17 cellular contexts compared by ENCODE assay signal in genomic region chr11:961921-962320, GRCh38. TPM values are rescaled to one million over a fixed set of nuclear protein-coding genes. Genes with fewer than 3 reads are reported as not detected.
DNase-seq lines count a peak whose midpoint lies in the region; ATAC-seq and TF ChIP-seq lines count a peak whose summit lies in the region.
"Had no signal": no experiment of that assay in that cellular context is flagged by ENCODE, and none has a peak within 500 bp of the region (broad histone marks: within the 10 kb centered on the region; RNA-seq: fewer than 3 reads in every experiment).

No MANE protein-coding gene starts in this region.

- no peak overlapping the region for H3K4me3 Mint-ChIP-seq in activated naive CD4-positive, alpha-beta T cell treated with anti-CD3 and anti-CD28 coated beads, Interleukin-2, amount 10 ng/mL, durations not matched to agents 7 days and 5 days
- no peak overlapping the region for H3K4me3 Mint-ChIP-seq in glutamatergic neuron (ENCODE audit: unreplicated experiment)

- TF ChIP-seq CTCF in glutamatergic neuron (IDR thresholded peaks at IDR 0.05; ENCODE audit: partially characterized antibody, unreplicated experiment), result no peak
- no peak for TF ChIP-seq CTCF in gastrocnemius medialis (IDR thresholded peaks at IDR 0.05 in 4 of 5, conservative IDR thresholded peaks at IDR 0.05 in 1 of 5)

- H3K4me3 ChIP-seq in Jurkat, Clone E6-1 (ENCODE audit: low read length), result no peak overlapping the region
- no peak overlapping the region for H3K4me3 ChIP-seq in gastrocnemius medialis

- peaks cover 6% of the 10 kb centered on the region for H3K9me3 Mint-ChIP-seq in activated naive CD4-positive, alpha-beta T cell treated with anti-CD3 and anti-CD28 coated beads, Interleukin-2, amount 10 ng/mL, durations not matched to agents 7 days and 5 days
- H3K9me3 Mint-ChIP-seq in activated naive CD4-positive, alpha-beta T cell treated with anti-CD3 and anti-CD28 coated beads, Interleukin-2, amount 50 U/mL, for 72 hours, result peaks cover 0 to 5% of the 10 kb centered on the region in 2 donors
- peaks cover 12% of the 10 kb centered on the region for H3K9me3 Mint-ChIP-seq in glutamatergic neuron (ENCODE audit: unreplicated experiment)

- H3K4me1 Mint-ChIP-seq in activated naive CD4-positive, alpha-beta T cell treated with anti-CD3 and anti-CD28 coated beads, Interleukin-2, amount 10 ng/mL, durations not matched to agents 7 days and 5 days, result peaks cover 9% of the 10 kb centered on the region
- H3K4me1 Mint-ChIP-seq in glutamatergic neuron (ENCODE audit: low read depth, unreplicated experiment), result peaks cover 23% of the 10 kb centered on the region
- H3K4me1 Mint-ChIP-seq: CD14-positive monocyte had no signal

- no peaks in the 10 kb centered on the region for H3K9me3 ChIP-seq in gastrocnemius medialis
- H3K9me3 ChIP-seq: Caco-2 had no signal

- H3K36me3 Mint-ChIP-seq in activated naive CD4-positive, alpha-beta T cell treated with anti-CD3 and anti-CD28 coated beads, Interleukin-2, amount 10 ng/mL, durations not matched to agents 7 days and 5 days, result peaks cover 29% of the 10 kb centered on the region
- H3K36me3 Mint-ChIP-seq in activated naive CD4-positive, alpha-beta T cell treated with anti-CD3 and anti-CD28 coated beads, Interleukin-2, amount 50 U/mL, for 72 hours, result peaks cover 0 to 13% of the 10 kb centered on the region in 2 donors
- H3K36me3 Mint-ChIP-seq in glutamatergic neuron (ENCODE audit: unreplicated experiment), result peaks cover 21% of the 10 kb centered on the region

- H3K27me3 ChIP-seq in gastrocnemius medialis, result no peaks in the 10 kb centered on the region

- intact Hi-C loops in gastrocnemius medialis (cut with DNase I; ENCODE audit: low total_unique reads), result no loop called here

- peaks cover 0 to 3% of the 10 kb centered on the region in 2 donors for H3K4me1 ChIP-seq in gastrocnemius medialis

- H3K27me3 Mint-ChIP-seq in activated naive CD4-positive, alpha-beta T cell treated with anti-CD3 and anti-CD28 coated beads, Interleukin-2, amount 10 ng/mL, durations not matched to agents 7 days and 5 days, result no peaks in the 10 kb centered on the region
- peaks cover 5% of the 10 kb centered on the region for H3K27me3 Mint-ChIP-seq in glutamatergic neuron (ENCODE audit: unreplicated experiment)

- H3K27ac ChIP-seq in gastrocnemius medialis, result no peak overlapping the region

- CTCF ChIA-PET in activated naive CD4-positive, alpha-beta T cell treated with anti-CD3 and anti-CD28 coated beads, Interleukin-2, amount 10 ng/mL, durations not matched to agents 7 days and 5 days (lab: Charles Lee), result no interaction called here

- TF ChIP-seq POLR2A in gastrocnemius medialis (IDR thresholded peaks at IDR 0.05), result no peak

- peak overlapping the region; percentile 65 for H3K27ac Mint-ChIP-seq in activated naive CD4-positive, alpha-beta T cell treated with anti-CD3 and anti-CD28 coated beads, Interleukin-2, amount 10 ng/mL, durations not matched to agents 7 days and 5 days
- H3K27ac Mint-ChIP-seq in activated naive CD4-positive, alpha-beta T cell treated with anti-CD3 and anti-CD28 coated beads, Interleukin-2, amount 50 U/mL, for 72 hours, result peak overlapping the region in 1 of 2 donors; percentile 33
- H3K27ac Mint-ChIP-seq in glutamatergic neuron (ENCODE audit: unreplicated experiment), result peak overlapping the region; percentile 43

- in situ Hi-C loops in gastrocnemius medialis (cut with MboI; ENCODE audit: low sequenced_read_pairs in 4 of 4), result no loop called here

- no peak for ATAC-seq in activated naive CD4-positive, alpha-beta T cell treated with anti-CD3 and anti-CD28 coated beads, Interleukin-2, amount 50 U/mL, for 72 hours
- ATAC-seq in gastrocnemius medialis (no peak), HG03025 (IDR thresholded peaks at IDR 0.05; ENCODE audit: low FRiP score, unreplicated experiment) (no peak)

- DNase-seq in activated naive CD4-positive, alpha-beta T cell treated with anti-CD3 and anti-CD28 coated beads, Interleukin-2, amount 10 ng/mL, durations not matched to agents 7 days and 5 days, result no peak
- no peak for DNase-seq in activated naive CD4-positive, alpha-beta T cell treated with anti-CD3 and anti-CD28 coated beads, Interleukin-2, amount 50 U/mL, for 72 hours (ENCODE audit: low spot score in 2 of 2)
- peak; percentile 49 for DNase-seq in Jurkat, Clone E6-1 (ENCODE audit: low read depth, low spot score)
- DNase-seq in glutamatergic neuron (no peak), HK-2 (ENCODE audit: unreplicated experiment) (no peak), gastrocnemius medialis (no peak)
- DNase-seq: Caco-2; DMS153; EL; NCI-H1417; NCI-H1930; NCI-H2171 treated with DMSO at 0.1 percent for 48 hours; NCI-H446 treated with DMSO at 0.1 percent for 48 hours; NK-92 treated with Interleukin-12 subunit alpha and Interleukin-12 subunit beta, amount 100 ng/mL, for 24 hours; SHP77 treated with DMSO at 0.1 percent for 48 hours had no signal

- peaks cover 0 to 36% of the 10 kb centered on the region in 2 donors for H3K36me3 ChIP-seq in gastrocnemius medialis

RNA-seq across cellular contexts. Expression of gene AP2A2, which starts 36.3 kb away (rescaled TPM):
- 10 to 100 TPM; 37.3 to 58.0 TPM for total RNA-seq in activated naive CD4-positive, alpha-beta T cell treated with anti-CD3 and anti-CD28 coated beads, Interleukin-2, amount 50 U/mL, for 72 hours
- 65.0 TPM for polyA plus RNA-seq in Jurkat, Clone E6-1 (2012; ENCODE audit: insufficient read depth, insufficient read length)
- total RNA-seq in glutamatergic neuron (ENCODE audit: unreplicated experiment) (228 TPM), gastrocnemius medialis (10 to 100 TPM; 21.2 to 26.1 (median 25.7) TPM)

RNA-seq across cellular contexts. Expression of gene CHID1, which starts 51.3 kb away (rescaled TPM):
- total RNA-seq in activated naive CD4-positive, alpha-beta T cell treated with anti-CD3 and anti-CD28 coated beads, Interleukin-2, amount 50 U/mL, for 72 hours, result 10 to 100 TPM; 49.1 to 62.6 TPM
- 76.2 TPM for polyA plus RNA-seq in Jurkat, Clone E6-1 (2012; ENCODE audit: insufficient read depth, insufficient read length)
- 56.1 TPM for total RNA-seq in glutamatergic neuron (ENCODE audit: unreplicated experiment)
- total RNA-seq in gastrocnemius medialis, result 10 to 100 TPM; 23.3 to 43.2 (median 33.1) TPM
